23 cellular contexts compared by ENCODE assay signal in the genomic region with DNA sequence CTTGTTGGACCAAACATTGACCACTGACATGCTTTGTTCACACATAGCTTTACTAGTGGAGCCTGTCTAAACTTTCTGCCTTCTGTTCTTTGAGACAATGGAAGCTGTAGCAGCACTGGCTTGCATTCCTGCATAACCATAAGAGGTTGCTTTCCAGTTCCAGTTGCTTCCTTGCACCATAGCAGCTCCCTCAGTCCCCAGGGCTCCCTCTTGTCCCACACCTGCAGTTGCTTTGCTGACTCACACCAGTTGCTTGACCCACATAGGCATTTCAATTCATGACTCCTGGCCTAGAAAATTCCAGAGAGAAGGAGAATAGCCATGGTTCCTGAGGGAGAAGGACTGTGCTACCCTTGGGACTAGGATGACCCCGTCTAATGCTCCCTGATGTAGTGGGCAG.
"Had no signal": no experiment of that assay in that cellular context is flagged by ENCODE, and none has a peak within 500 bp of the region (broad histone marks: within the 10 kb centered on the region; RNA-seq: fewer than 3 reads in every experiment).

No MANE protein-coding gene starts in this region.

- H3K27ac ChIP-seq: brain microvascular endothelial cell, dorsolateral prefrontal cortex, foreskin keratinocyte, neutrophil, spleen, transverse colon had no signal

- DNase-seq: activated CD4-positive, alpha-beta T cell treated with anti-CD3 and anti-CD28 coated beads, Interleukin-2, amount 50 U/mL, for 4 hours; activated CD4-positive, CD25-positive, alpha-beta regulatory T cell treated with anti-CD3 and anti-CD28 coated beads, Interleukin-2, amount 50 U/mL, for 72 hours; activated effector memory CD4-positive, alpha-beta T cell treated with Interleukin-2 at 50 U/mL for 16 hours; activated T-cell treated with anti-CD3 and anti-CD28 coated beads, Interleukin-2, amount 50 U/mL, for 1 hour; amniotic stem cell; brain microvascular endothelial cell; dorsolateral prefrontal cortex; foreskin keratinocyte; kidney; midbrain; naive thymus-derived CD4-positive, alpha-beta T cell; posterior cingulate gyrus; right cardiac atrium; spleen; stimulated activated CD4-positive, alpha-beta T cell treated with anti-CD3 and anti-CD28 coated beads, Interleukin-1b, Interleukin-23, amount 100 ng/mL, for 48 hours; stimulated activated naive B cell treated with anti-CD40 and anti-IgM and Interleukin-4, amounts not matched to agents 10 μg/mL and 1 μg/mL and 100 μg/mL, for 72 hours; SW 1271; transverse colon had no signal

- H3K27me3 ChIP-seq: brain microvascular endothelial cell, neutrophil, spleen, transverse colon had no signal

- H3K36me3 Mint-ChIP-seq: activated naive CD4-positive, alpha-beta T cell treated with anti-CD3 and anti-CD28 coated beads, Interleukin-2, amount 50 U/mL, for 72 hours; naive thymus-derived CD4-positive, alpha-beta T cell; stimulated activated naive B cell treated with anti-CD40 and anti-IgM and Interleukin-4, amounts not matched to agents 10 μg/mL and 1 μg/mL and 100 μg/mL, for 72 hours had no signal

- H3K36me3 ChIP-seq: brain microvascular endothelial cell, neutrophil, spleen, transverse colon had no signal

- H3K4me1 Mint-ChIP-seq: stimulated activated naive B cell treated with anti-CD40 and anti-IgM and Interleukin-4, amounts not matched to agents 10 μg/mL and 1 μg/mL and 100 μg/mL, for 72 hours had no signal

- ATAC-seq: activated naive CD4-positive, alpha-beta T cell treated with anti-CD3 and anti-CD28 coated beads, Interleukin-2, amount 50 U/mL, for 72 hours; esophagus mucosa; foreskin keratinocyte; naive thymus-derived CD4-positive, alpha-beta T cell; right cardiac atrium; stimulated activated naive B cell treated with anti-CD40 and anti-IgM and Interleukin-4, amounts not matched to agents 10 μg/mL and 1 μg/mL and 100 μg/mL, for 72 hours had no signal

- H3K9me3 ChIP-seq: neutrophil, spleen, transverse colon had no signal

- H3K27ac Mint-ChIP-seq: activated naive CD4-positive, alpha-beta T cell treated with anti-CD3 and anti-CD28 coated beads, Interleukin-2, amount 50 U/mL, for 72 hours; naive thymus-derived CD4-positive, alpha-beta T cell; stimulated activated naive B cell treated with anti-CD40 and anti-IgM and Interleukin-4, amounts not matched to agents 10 μg/mL and 1 μg/mL and 100 μg/mL, for 72 hours; T-helper 2 cell treated with Interferon-gamma antibody and Interleukin-4, amounts not matched to agents 5 μg/mL and 100 μg/mL, for 36 hours had no signal

- FAIRE-seq: endometrium, kidney had no signal

- H3K4me3 ChIP-seq: dorsolateral prefrontal cortex, spleen, transverse colon had no signal

- H3K4me1 ChIP-seq: foreskin keratinocyte had no signal

- H3K4me3 Mint-ChIP-seq: naive thymus-derived CD4-positive, alpha-beta T cell; stimulated activated naive B cell treated with anti-CD40 and anti-IgM and Interleukin-4, amounts not matched to agents 10 μg/mL and 1 μg/mL and 100 μg/mL, for 72 hours; T-helper 2 cell treated with Interferon-gamma antibody and Interleukin-4, amounts not matched to agents 5 μg/mL and 100 μg/mL, for 36 hours had no signal

- H3K9me3 Mint-ChIP-seq: T-helper 2 cell treated with Interferon-gamma antibody and Interleukin-4, amounts not matched to agents 5 μg/mL and 100 μg/mL, for 36 hours had no signal
